Comparison of ENCODE assay signal across 27 cellular contexts in the genomic region with DNA sequence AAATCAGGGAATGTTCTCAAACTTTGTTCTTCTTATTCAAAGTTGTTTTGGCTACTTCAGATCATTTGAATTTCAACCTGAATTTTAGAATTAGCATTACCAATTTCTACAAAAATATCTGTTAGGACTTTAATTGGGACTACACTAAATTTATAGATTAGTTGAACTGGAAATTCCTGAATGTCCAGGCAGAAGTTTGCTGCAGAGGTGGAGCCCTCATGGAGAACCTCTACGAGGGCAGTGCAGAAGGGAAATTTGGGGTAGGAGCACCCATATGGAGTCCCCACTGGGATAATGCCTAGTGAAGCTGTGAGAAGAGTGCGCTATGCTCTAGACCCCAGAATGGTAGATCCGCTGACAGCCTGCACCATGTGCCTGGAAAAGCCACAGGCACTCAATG. TPM values are rescaled to one million over a fixed set of nuclear protein-coding genes. Genes with fewer than 3 reads are reported as not detected.
"Had no signal": no experiment of that assay in that cellular context is flagged by ENCODE, and none has a peak within 500 bp of the region (broad histone marks: within the 10 kb centered on the region; RNA-seq: fewer than 3 reads in every experiment).

No MANE protein-coding gene starts in this region.

- H3K4me3 ChIP-seq: coronary artery, dorsolateral prefrontal cortex, esophagus muscularis mucosa, gastrocnemius medialis, heart left ventricle had no signal

- H3K27ac ChIP-seq: brain microvascular endothelial cell, coronary artery, dorsolateral prefrontal cortex, esophagus muscularis mucosa, foreskin keratinocyte, gastrocnemius medialis, heart left ventricle, WERI-Rb-1 had no signal

- H3K36me3 ChIP-seq: brain microvascular endothelial cell, esophagus muscularis mucosa, gastrocnemius medialis, heart left ventricle, WERI-Rb-1 had no signal

- H3K27me3 ChIP-seq: brain microvascular endothelial cell, dorsolateral prefrontal cortex, esophagus muscularis mucosa, foreskin keratinocyte, gastrocnemius medialis, heart left ventricle had no signal

- H3K4me1 ChIP-seq: foreskin keratinocyte, gastrocnemius medialis had no signal

- DNase-seq: activated B cell treated with CpG ODN at 0.5 μM for 24 hours; activated CD4-positive, alpha-beta T cell treated with anti-CD3 and anti-CD28 coated beads for 48 hours; activated CD4-positive, alpha-beta T cell treated with anti-CD3 and anti-CD28 coated beads, Interleukin-2, amount 50 U/mL, for 1 hour; activated CD4-positive, alpha-beta T cell treated with anti-CD3 and anti-CD28 coated beads, Interleukin-2, amount 50 U/mL, for 48 hours; activated CD8-positive, alpha-beta memory T cell treated with anti-CD3 and anti-CD28 coated beads for 24 hours; activated CD8-positive, alpha-beta T cell treated with anti-CD3 and anti-CD28 coated beads for 36 hours; activated effector memory CD4-positive, alpha-beta T cell treated with Interleukin-2 at 50 U/mL for 16 hours; activated gamma-delta T cell treated with Interleukin-2 at 50 U/mL for 16 hours; activated naive CD4-positive, alpha-beta T cell treated with anti-CD3 and anti-CD28 coated beads, Interleukin-2, amount 50 U/mL, for 16 hours; activated naive CD4-positive, alpha-beta T cell treated with Interleukin-2 at 50 U/mL for 16 hours; activated T-cell treated with anti-CD3 and anti-CD28 coated beads, Interleukin-2, amount 50 U/mL, for 4 hours; amniotic stem cell; anterior cingulate cortex; brain microvascular endothelial cell; dorsolateral prefrontal cortex; effector memory CD4-positive, alpha-beta T cell; erythroblast; foreskin keratinocyte; gastrocnemius medialis; glutamatergic neuron; heart left ventricle; hypothalamus; T1000; WERI-Rb-1 had no signal

RNA-seq across cellular contexts. Expression of a gene that starts 22.8 kb away (rescaled TPM):
- total RNA-seq: activated B cell treated with CpG ODN at 0.5 μM for 24 hours; activated CD8-positive, alpha-beta T cell treated with anti-CD3 and anti-CD28 coated beads for 36 hours; activated T-cell treated with anti-CD3 and anti-CD28 coated beads, Interleukin-2, amount 50 U/mL, for 4 hours; activated T-helper 17 cell treated with anti-CD3 and anti-CD28 coated beads, Interleukin-2, amount 50 U/mL, for 72 hours; foreskin keratinocyte had no signal
